ENCODE assay signal across 8 cellular contexts in genomic region chr4:2961411-2962098, GRCh38. TPM values are rescaled to one million over a fixed set of nuclear protein-coding genes. Genes with fewer than 3 reads are reported as not detected.
DNase-seq lines count a peak whose midpoint lies in the region; ATAC-seq and TF ChIP-seq lines count a peak whose summit lies in the region.

No MANE protein-coding gene starts in this region.

- H3K36me3 ChIP-seq in H7 (replicated peaks; ENCODE audit: control insufficient read depth, insufficient read depth, low read length): peaks cover 5% of the 10 kb centered on the region
- peaks cover 13% of the 10 kb centered on the region for H3K36me3 ChIP-seq in Panc1 (ENCODE audit: control insufficient read depth, insufficient read depth, low read length)
- peaks cover 9 to 24% of the 10 kb centered on the region in 2 donors for H3K36me3 ChIP-seq in duodenal mucosa (ENCODE audit: control insufficient read depth in 1 of 2, insufficient read depth in 2 of 2, low read length in 2 of 2)
- H3K36me3 ChIP-seq in trophoblast cell (ENCODE audit: control insufficient read depth in 1 of 2, insufficient read depth in 2 of 2, low read length in 2 of 2): peaks cover 4% of the 10 kb centered on the region in 2 experiments

- DNase-seq in H7 (peak; percentile 21), Panc1 (ENCODE audit: low read depth, low spot score) (no peak), trophoblast cell (peak in 1 of 2 donors; percentile 6), dermis blood vessel endothelial cell (no peak), GM10266 (ENCODE audit: extremely low spot score) (no peak)

- peak overlapping the region; percentile 85 for H3K4me2 ChIP-seq in trophoblast cell (ENCODE audit: low read length)

- H3K18ac ChIP-seq in trophoblast cell (ENCODE audit: low read length): no peak overlapping the region

- peak; percentile 18 for ATAC-seq in Panc1
- ATAC-seq in GM18520 (IDR thresholded peaks at IDR 0.05; ENCODE audit: unreplicated experiment): no peak
- ATAC-seq in HG03039 (IDR thresholded peaks at IDR 0.05; ENCODE audit: unreplicated experiment): no peak

- H3K23ac ChIP-seq in trophoblast cell (ENCODE audit: low read length): no peak overlapping the region

- no peak overlapping the region for H2BK5ac ChIP-seq in trophoblast cell (ENCODE audit: low read depth, low read length, poor library complexity)

- H3K79me2 ChIP-seq in trophoblast cell (ENCODE audit: control insufficient read depth, insufficient read depth, low read length, poor library complexity): peaks cover 5% of the 10 kb centered on the region

- peaks cover 7% of the 10 kb centered on the region for H3K27me3 ChIP-seq in H7 (ENCODE audit: control insufficient read depth, insufficient read depth, low read length)
- no peaks in the 10 kb centered on the region for H3K27me3 ChIP-seq in Panc1 (ENCODE audit: control insufficient read depth, insufficient read depth, low read length)
- no peaks in the 10 kb centered on the region for H3K27me3 ChIP-seq in duodenal mucosa (ENCODE audit: control insufficient read depth in 1 of 2, insufficient read depth in 2 of 2, low read length in 2 of 2)
- H3K27me3 ChIP-seq in trophoblast cell (ENCODE audit: insufficient read depth, low read length): no peaks in the 10 kb centered on the region

- no peak overlapping the region for H2AK5ac ChIP-seq in trophoblast cell (ENCODE audit: low read length)

- H3K4me1 ChIP-seq in Panc1 (ENCODE audit: control insufficient read depth, insufficient read depth, low read length) (peaks cover 6% of the 10 kb centered on the region), duodenal mucosa (ENCODE audit: control insufficient read depth in 1 of 2, insufficient read depth in 2 of 2, low read length in 2 of 2) (peaks cover 12 to 20% of the 10 kb centered on the region in 2 donors), trophoblast cell (ENCODE audit: control insufficient read depth in 1 of 2, insufficient read depth in 2 of 2, low read length in 2 of 2) (peaks cover 0 to 11% of the 10 kb centered on the region in 2 experiments)

- H3K4me3 ChIP-seq in H7 (ENCODE audit: insufficient read depth, low read depth, low read length) (peak overlapping the region; percentile 75; the same call in 1 of the 2 replicates), Panc1 (ENCODE audit: low read depth in 2 of 2, low read length in 2 of 2) (peak overlapping the region; percentile 80 to 84), duodenal mucosa (ENCODE audit: low read depth in 1 of 2, low read length in 2 of 2) (peak overlapping the region; percentile 82 to 92), trophoblast cell (ENCODE audit: low read depth, low read length) (no peak overlapping the region)

- no peak overlapping the region for H2AFZ ChIP-seq in trophoblast cell (ENCODE audit: insufficient read depth, low read length, poor library complexity)

- H4K8ac ChIP-seq in trophoblast cell (ENCODE audit: low read depth, low read length): no peak overlapping the region

- H3K27ac ChIP-seq in Panc1 (ENCODE audit: low read length) (peak overlapping the region; percentile 74), duodenal mucosa (ENCODE audit: low read depth, low read length) (no peak overlapping the region), trophoblast cell (ENCODE audit: low read depth, low read length) (no peak overlapping the region)

- H2BK12ac ChIP-seq in trophoblast cell (ENCODE audit: low read length): no peak overlapping the region

- H3K9ac ChIP-seq in duodenal mucosa (ENCODE audit: low read depth in 1 of 2, low read length in 2 of 2): peak overlapping the region; percentile 79 to 94
- no peak overlapping the region for H3K9ac ChIP-seq in trophoblast cell (ENCODE audit: low read length)

- WGBS in trophoblast cell (ENCODE audit: extremely low coverage, insufficient coverage, insufficient read length): no CpG with 5 or more reads among the region's 15 CpGs

- POLR2A ChIA-PET in Panc1 (lab: Charles Lee): no interaction called here

- in situ Hi-C loops in Panc1 (cut with HindIII; ENCODE audit: low pct_unique_long_range_greater_than_20kb, low sequenced_read_pairs): no loop called here

- H3K4ac ChIP-seq in trophoblast cell (ENCODE audit: low read depth, low read length): no peak overlapping the region

- no peak overlapping the region for H4K91ac ChIP-seq in trophoblast cell (ENCODE audit: low read depth, low read length)

- H2BK120ac ChIP-seq in trophoblast cell (ENCODE audit: insufficient read depth, low read length, poor library complexity): no peak overlapping the region

- no peak for TF ChIP-seq CTCF in Panc1 (IDR thresholded peaks at IDR 0.05)
- TF ChIP-seq CTCF in GM10266 (IDR thresholded peaks at IDR 0.05; ENCODE audit: control insufficient read depth, insufficient read depth, low read depth, missing control alignments): no peak

- H3K9me3 ChIP-seq in Panc1 (ENCODE audit: control insufficient read depth, insufficient read depth, low read depth, low read length) (no peaks in the 10 kb centered on the region), duodenal mucosa (ENCODE audit: control insufficient read depth in 1 of 2, low read length in 2 of 2) (no peaks in the 10 kb centered on the region), trophoblast cell (ENCODE audit: insufficient read depth, low read depth, low read length) (no peaks in the 10 kb centered on the region)

- CTCF ChIA-PET in Panc1 (lab: Charles Lee): no interaction called here

- H3K14ac ChIP-seq in trophoblast cell (ENCODE audit: low read length): no peak overlapping the region

- H4K12ac ChIP-seq in trophoblast cell (ENCODE audit: low read depth, low read length): no peak overlapping the region

- intact Hi-C loops in Panc1 (cut with micrococcal nuclease; ENCODE audit: unreplicated experiment): no loop called here

- BruUV-seq in Panc1 (replicated peaks; lab: Mats Ljungman, UMichigan): no TSS peak

- peaks cover 7% of the 10 kb centered on the region for H3K79me1 ChIP-seq in trophoblast cell (ENCODE audit: low read length)

RNA-seq across cellular contexts. Expression of gene NOP14, which starts 1.7 kb away (rescaled TPM):
- 17.3 and 19.2 TPM in 2 replicates for total RNA-seq in H7 (2014; rRNA removed; shearing (Covaris generic))
- total RNA-seq in Panc1 (2021; ENCODE audit: unreplicated experiment) (32.9 TPM), dermis blood vessel endothelial cell (18.5 and 32.4 TPM in 2 replicates)
- polyA plus RNA-seq in Panc1 (2012; ENCODE audit: insufficient read length): 26.3 TPM
- 30.9 and 32.6 TPM in 2 replicates for polyA plus RNA-seq in trophoblast cell (2013)

RNA-seq across cellular contexts. Expression of gene GRK4, which starts 1.8 kb away (rescaled TPM):
- 0.48 and 1.9 TPM in 2 replicates for total RNA-seq in H7 (2014; rRNA removed; shearing (Covaris generic))
- total RNA-seq in Panc1 (2021; ENCODE audit: unreplicated experiment): 2.5 TPM
- polyA plus RNA-seq in Panc1 (2012; ENCODE audit: insufficient read length): 2.1 TPM
- 1.5 and 1.6 TPM in 2 replicates for polyA plus RNA-seq in trophoblast cell (2013)
- 3.4 and 4.4 TPM in 2 replicates for total RNA-seq in dermis blood vessel endothelial cell
